In the genomic region with DNA sequence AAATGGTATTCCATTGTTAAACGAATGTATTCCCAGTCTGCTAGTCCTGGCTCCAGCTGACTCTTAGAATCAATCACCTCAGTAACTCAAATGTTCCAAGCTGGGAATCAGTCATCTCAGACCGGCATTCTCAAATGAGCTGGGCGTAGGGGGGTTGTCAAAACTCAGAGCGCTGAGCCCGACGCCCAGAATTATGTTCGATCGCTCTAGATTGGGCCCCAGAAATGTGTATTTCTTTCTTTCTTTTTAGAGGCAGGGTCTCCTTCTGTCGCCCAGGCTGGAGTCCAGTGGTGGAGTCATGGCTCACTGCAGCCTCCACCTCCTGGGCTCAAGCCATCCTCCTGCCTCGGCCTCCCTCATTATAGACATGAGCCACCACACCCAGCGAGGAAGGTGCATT, we compare ENCODE assay signal across 8 cellular contexts.
DNase-seq lines count a peak whose midpoint lies in the region; ATAC-seq and TF ChIP-seq lines count a peak whose summit lies in the region.

No MANE protein-coding gene starts in this region.

- H3K27me3 Mint-ChIP-seq in CD8-positive, alpha-beta memory T cell = peaks cover 39 to 50% of the 10 kb centered on the region in 2 donors
- peaks cover 34% of the 10 kb centered on the region for H3K27me3 Mint-ChIP-seq in activated B cell treated with CpG ODN at 0.5 μM for 24 hours
- H3K27me3 Mint-ChIP-seq in progenitor cell of endocrine pancreas = peaks cover 77% of the 10 kb centered on the region

- TF ChIP-seq CTCF in activated B cell treated with CpG ODN at 0.5 μM for 24 hours (IDR thresholded peaks at IDR 0.05) (no peak), foreskin keratinocyte (conservative IDR thresholded peaks at IDR 0.05) (no peak), progenitor cell of endocrine pancreas (IDR thresholded peaks at IDR 0.05; ENCODE audit: unreplicated experiment) (no peak)

- CTCF ChIA-PET in CD8-positive, alpha-beta memory T cell (lab: Charles Lee) = no interaction called here
- CTCF ChIA-PET in activated B cell treated with CpG ODN at 0.5 μM for 24 hours (lab: Charles Lee) = no interaction called here

- peaks cover 11% of the 10 kb centered on the region for H3K4me1 ChIP-seq in CD8-positive, alpha-beta memory T cell (ENCODE audit: insufficient read depth, low read length)
- no peaks in the 10 kb centered on the region for H3K4me1 ChIP-seq in foreskin keratinocyte

- peaks cover 9 to 19% (median 18%) of the 10 kb centered on the region in 3 donors for H3K4me1 Mint-ChIP-seq in CD8-positive, alpha-beta memory T cell
- peaks cover 22% of the 10 kb centered on the region for H3K4me1 Mint-ChIP-seq in activated B cell treated with CpG ODN at 0.5 μM for 24 hours
- peaks cover 19% of the 10 kb centered on the region for H3K4me1 Mint-ChIP-seq in progenitor cell of endocrine pancreas (ENCODE audit: low read depth)

- ATAC-seq in activated B cell treated with CpG ODN at 0.5 μM for 24 hours (ENCODE audit: low read depth) = no peak
- no peak for ATAC-seq in foreskin keratinocyte
- no peak for ATAC-seq in HG02840 (IDR thresholded peaks at IDR 0.05; ENCODE audit: low FRiP score, unreplicated experiment)

- no peaks in the 10 kb centered on the region for H3K36me3 ChIP-seq in CD8-positive, alpha-beta memory T cell (ENCODE audit: insufficient read depth, low read length)

- no peak overlapping the region for H3K27ac ChIP-seq in CD8-positive, alpha-beta memory T cell (ENCODE audit: low read depth, low read length)
- H3K27ac ChIP-seq in foreskin keratinocyte = peak overlapping the region; percentile 70

- no peak overlapping the region for H3K4me3 ChIP-seq in CD8-positive, alpha-beta memory T cell (ENCODE audit: low read length)

- H3K27me3 ChIP-seq in CD8-positive, alpha-beta memory T cell (ENCODE audit: insufficient read depth, low read length, poor library complexity, severe bottlenecking) = peaks cover 4% of the 10 kb centered on the region
- no peaks in the 10 kb centered on the region for H3K27me3 ChIP-seq in foreskin keratinocyte

- peak overlapping the region in 5 of 7 donors; percentile 36 to 79 (median 61) for H3K4me3 Mint-ChIP-seq in CD8-positive, alpha-beta memory T cell
- H3K4me3 Mint-ChIP-seq in activated B cell treated with CpG ODN at 0.5 μM for 24 hours (peak overlapping the region; percentile 80), progenitor cell of endocrine pancreas (ENCODE audit: low read depth) (peak overlapping the region; percentile 75)

- H3K9me3 Mint-ChIP-seq in CD8-positive, alpha-beta memory T cell = peaks cover 0 to 9% (median 2%) of the 10 kb centered on the region in 5 donors
- H3K9me3 Mint-ChIP-seq in activated B cell treated with CpG ODN at 0.5 μM for 24 hours (peaks cover 5% of the 10 kb centered on the region), progenitor cell of endocrine pancreas (ENCODE audit: low read depth) (peaks cover under 1% of the 10 kb centered on the region)

- H3K36me3 Mint-ChIP-seq in CD8-positive, alpha-beta memory T cell = peaks cover 0 to 3% (median 0%) of the 10 kb centered on the region in 3 donors
- H3K36me3 Mint-ChIP-seq in activated B cell treated with CpG ODN at 0.5 μM for 24 hours (ENCODE audit: low read depth) (no peaks in the 10 kb centered on the region), progenitor cell of endocrine pancreas (ENCODE audit: insufficient read depth) (no peaks in the 10 kb centered on the region)

- POLR2A ChIA-PET in CD8-positive, alpha-beta memory T cell (lab: Charles Lee) = no interaction called here
- POLR2A ChIA-PET in activated B cell treated with CpG ODN at 0.5 μM for 24 hours (lab: Charles Lee) = no interaction called here

- no peak for DNase-seq in CD8-positive, alpha-beta memory T cell
- DNase-seq in activated B cell treated with CpG ODN at 0.5 μM for 24 hours = no peak
- DNase-seq in foreskin keratinocyte = no peak
- DNase-seq in progenitor cell of endocrine pancreas (ENCODE audit: low spot score, unreplicated experiment) = no peak
- DNase-seq in NCI-H226 = no peak
- no peak for DNase-seq in iPS-NIHi11 (ENCODE audit: low spot score)
- no peak for DNase-seq in NCI-H1105 (lab: John Stamatoyannopoulos, UW)

- no peaks in the 10 kb centered on the region for H3K9me3 ChIP-seq in CD8-positive, alpha-beta memory T cell (ENCODE audit: low read length)

- no peak overlapping the region for H3K27ac Mint-ChIP-seq in CD8-positive, alpha-beta memory T cell
- H3K27ac Mint-ChIP-seq in activated B cell treated with CpG ODN at 0.5 μM for 24 hours = no peak overlapping the region
- H3K27ac Mint-ChIP-seq in progenitor cell of endocrine pancreas = peak overlapping the region; percentile 65

- intact Hi-C loops in activated B cell treated with CpG ODN at 0.5 μM for 24 hours (cut with micrococcal nuclease) = loop anchor here (2.0 kb wide), 1 partner anchor 98 kb away; no protein-coding TSS in a partner anchor
